8 cellular contexts compared by ENCODE assay signal in the genomic region with DNA sequence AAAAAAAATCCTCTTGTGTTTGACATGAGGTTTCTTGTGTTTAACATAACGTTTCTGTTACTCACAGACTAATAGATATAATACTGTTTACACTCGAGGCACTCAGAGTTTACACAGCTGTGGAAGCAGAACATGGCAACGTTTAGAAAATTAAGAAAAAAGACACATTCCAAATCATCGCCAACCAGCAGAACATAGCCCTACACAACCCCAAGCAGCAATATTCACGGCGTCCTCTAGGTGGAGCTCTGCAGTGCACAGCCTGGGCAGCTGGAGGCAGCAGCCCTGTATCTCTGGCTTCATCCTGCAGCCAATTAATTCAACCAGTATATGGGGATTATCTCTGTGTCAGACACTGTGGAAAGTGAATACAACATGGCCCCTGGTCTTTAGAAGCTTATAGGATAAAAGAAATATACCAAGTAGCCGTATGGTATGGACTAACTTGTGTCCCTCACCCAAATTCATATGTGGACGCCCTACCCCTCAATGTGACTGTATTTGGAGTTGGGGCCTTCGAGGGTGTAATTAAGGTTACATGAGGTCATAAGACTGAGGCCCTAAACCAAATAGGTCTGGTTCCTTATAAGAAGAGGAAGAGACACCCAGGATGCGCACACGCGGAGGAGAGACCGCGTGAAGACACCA.
DNase-seq lines count a peak whose midpoint lies in the region; ATAC-seq lines count a peak whose summit lies in the region.

No MANE protein-coding gene starts in this region.

- no peak overlapping the region for H3K27ac Mint-ChIP-seq in central memory CD8-positive, alpha-beta T cell (ENCODE audit: low read depth)

- H3K36me3 Mint-ChIP-seq in central memory CD8-positive, alpha-beta T cell (ENCODE audit: insufficient read depth): no peaks in the 10 kb centered on the region

- DNase-seq in SKM-1 treated with dmso at 0.1 percent for 144 hours (lab: John Stamatoyannopoulos, UW; ENCODE audit: unreplicated experiment) (peak; percentile 1), SKM-1 (lab: John Stamatoyannopoulos, UW; ENCODE audit: unreplicated experiment) (no peak), NCI-H2029 (lab: John Stamatoyannopoulos, UW) (peak; percentile 52), left kidney (ENCODE audit: low read depth, low spot score) (peak; percentile 86)
- peak; percentile 74 to 80 for DNase-seq in central memory CD8-positive, alpha-beta T cell (ENCODE audit: low spot score in 2 of 2)
- DNase-seq in stimulated activated CD4-positive, alpha-beta T cell treated with anti-CD3 and anti-CD28 coated beads, Interleukin-4, amount 100 ng/mL, for 48 hours (ENCODE audit: low read depth in 2 of 2): peak; percentile 76 to 83

- H3K9me3 Mint-ChIP-seq in central memory CD8-positive, alpha-beta T cell: no peaks in the 10 kb centered on the region

- H3K27me3 Mint-ChIP-seq in central memory CD8-positive, alpha-beta T cell: peaks cover 43% of the 10 kb centered on the region

- ATAC-seq in HG02798 (IDR thresholded peaks at IDR 0.05; ENCODE audit: poor library complexity, unreplicated experiment): peak; percentile 79
- ATAC-seq in activated CD4-positive, CD25-positive, alpha-beta regulatory T cell treated with anti-CD3 and anti-CD28 coated beads, Interleukin-2, amount 50 U/mL, for 24 hours: peak; percentile 83 to 86
- peak; percentile 93 for ATAC-seq in central memory CD8-positive, alpha-beta T cell (replicated peaks; ENCODE audit: extremely low read depth, poor library complexity, severe bottlenecking)

- H3K4me1 Mint-ChIP-seq in central memory CD8-positive, alpha-beta T cell: peaks cover 6% of the 10 kb centered on the region

- H3K4me3 Mint-ChIP-seq in central memory CD8-positive, alpha-beta T cell: no peak overlapping the region
